In genomic region chr13:113851826-113852535, GRCh38 we compare ENCODE assay signal across 24 cellular contexts. TPM values are rescaled to one million over a fixed set of nuclear protein-coding genes. Genes with fewer than 3 reads are reported as not detected.
DNase-seq lines count a peak whose midpoint lies in the region; ATAC-seq, FAIRE-seq and TF ChIP-seq lines count a peak whose summit lies in the region.
"Had no signal": no experiment of that assay in that cellular context is flagged by ENCODE, and none has a peak within 500 bp of the region (broad histone marks: within the 10 kb centered on the region; RNA-seq: fewer than 3 reads in every experiment).

No MANE protein-coding gene starts in this region.

- CTCF ChIA-PET in activated CD4-positive, alpha-beta memory T cell treated with anti-CD3 and anti-CD28 coated beads for 36 hours (lab: Charles Lee), result interaction anchor here (0.6 kb wide), 1 partner anchor 111 kb away, joined by 3 read pairs; no protein-coding TSS in a partner anchor
- CTCF ChIA-PET in activated CD4-positive, alpha-beta memory T cell treated with anti-CD3 and anti-CD28 coated beads, Interleukin-2, amount 10 ng/mL, durations not matched to agents 7 days and 5 days (lab: Charles Lee), result no interaction called here

- FAIRE-seq in kidney (lab: Jason Lieb, UNC), result no peak
- FAIRE-seq: A204.1, GM18507 had no signal

- peaks cover 8% of the 10 kb centered on the region for H3K4me1 Mint-ChIP-seq in activated CD4-positive, alpha-beta memory T cell treated with anti-CD3 and anti-CD28 coated beads for 36 hours (ENCODE audit: low read depth)
- peaks cover 24% of the 10 kb centered on the region for H3K4me1 Mint-ChIP-seq in activated CD4-positive, alpha-beta memory T cell treated with anti-CD3 and anti-CD28 coated beads, Interleukin-2, amount 10 ng/mL, durations not matched to agents 7 days and 5 days

- H3K9me3 ChIP-seq in kidney (ENCODE audit: control insufficient read depth in 1 of 2, low read length in 2 of 2), result no peaks in the 10 kb centered on the region
- no peaks in the 10 kb centered on the region for H3K9me3 ChIP-seq in testis
- H3K9me3 ChIP-seq: BLaER1, gastrocnemius medialis, tibial artery had no signal

- no peak overlapping the region for H3K4me3 Mint-ChIP-seq in activated CD4-positive, alpha-beta memory T cell treated with anti-CD3 and anti-CD28 coated beads for 36 hours
- H3K4me3 Mint-ChIP-seq in activated CD4-positive, alpha-beta memory T cell treated with anti-CD3 and anti-CD28 coated beads, Interleukin-2, amount 10 ng/mL, durations not matched to agents 7 days and 5 days, result no peak overlapping the region
- H3K4me3 Mint-ChIP-seq: activated naive CD4-positive, alpha-beta T cell treated with anti-CD3 and anti-CD28 coated beads for 36 hours; memory B cell; naive thymus-derived CD4-positive, alpha-beta T cell had no signal

- no peaks in the 10 kb centered on the region for H3K27me3 ChIP-seq in testis
- H3K27me3 ChIP-seq: cardiac muscle cell, gastrocnemius medialis, tibial artery had no signal

- H3K9me3 Mint-ChIP-seq in activated CD4-positive, alpha-beta memory T cell treated with anti-CD3 and anti-CD28 coated beads for 36 hours, result no peaks in the 10 kb centered on the region
- H3K9me3 Mint-ChIP-seq in activated CD4-positive, alpha-beta memory T cell treated with anti-CD3 and anti-CD28 coated beads, Interleukin-2, amount 10 ng/mL, durations not matched to agents 7 days and 5 days, result no peaks in the 10 kb centered on the region
- H3K9me3 Mint-ChIP-seq: activated naive CD4-positive, alpha-beta T cell treated with anti-CD3 and anti-CD28 coated beads for 36 hours; memory B cell had no signal

- H3K4me1 ChIP-seq in kidney (ENCODE audit: control insufficient read depth in 1 of 2, insufficient read depth in 1 of 2, low read depth in 1 of 2, low read length in 2 of 2) (peaks cover 27 to 43% of the 10 kb centered on the region in 2 donors), testis (peaks cover 71% of the 10 kb centered on the region)

- H3K27me3 Mint-ChIP-seq in activated CD4-positive, alpha-beta memory T cell treated with anti-CD3 and anti-CD28 coated beads for 36 hours, result no peaks in the 10 kb centered on the region
- H3K27me3 Mint-ChIP-seq in activated CD4-positive, alpha-beta memory T cell treated with anti-CD3 and anti-CD28 coated beads, Interleukin-2, amount 10 ng/mL, durations not matched to agents 7 days and 5 days, result peaks cover 9% of the 10 kb centered on the region
- H3K27me3 Mint-ChIP-seq: progenitor cell of endocrine pancreas had no signal

- H3K36me3 Mint-ChIP-seq in activated CD4-positive, alpha-beta memory T cell treated with anti-CD3 and anti-CD28 coated beads for 36 hours, result no peaks in the 10 kb centered on the region
- H3K36me3 Mint-ChIP-seq in activated CD4-positive, alpha-beta memory T cell treated with anti-CD3 and anti-CD28 coated beads, Interleukin-2, amount 10 ng/mL, durations not matched to agents 7 days and 5 days (ENCODE audit: low read depth), result no peaks in the 10 kb centered on the region
- H3K36me3 Mint-ChIP-seq: memory B cell; naive thymus-derived CD4-positive, alpha-beta T cell had no signal

- intact Hi-C loops in activated CD4-positive, alpha-beta memory T cell treated with anti-CD3 and anti-CD28 coated beads for 36 hours (cut with micrococcal nuclease), result no loop called here
- intact Hi-C loops in kidney (cut with DNase I), result no loop called here
- intact Hi-C loops in testis (cut with DNase I; ENCODE audit: low total_unique reads), result no loop called here

- H3K4me3 ChIP-seq in kidney (ENCODE audit: low read length in 2 of 2) (no peak overlapping the region), testis (no peak overlapping the region)
- H3K4me3 ChIP-seq: BLaER1, cardiac muscle cell, gastrocnemius medialis, tibial artery had no signal

- WGBS in testis, 2 donors, result 86 to 91% methylated on average over 17 to 23 of the region's 23 CpGs

- peak; percentile 7 for DNase-seq in activated CD4-positive, alpha-beta memory T cell treated with anti-CD3 and anti-CD28 coated beads for 36 hours
- no peak for DNase-seq in activated CD4-positive, alpha-beta memory T cell treated with anti-CD3 and anti-CD28 coated beads, Interleukin-2, amount 10 ng/mL, durations not matched to agents 7 days and 5 days
- peak; percentile 4 for DNase-seq in RPMI8226
- peak; percentile 61 for DNase-seq in kidney
- peak; percentile 13 for DNase-seq in testis
- DNase-seq in AG08396 (ENCODE audit: low spot score), result no peak
- no peak for DNase-seq in NCI-H2171 (lab: John Stamatoyannopoulos, UW)
- DNase-seq: activated naive CD4-positive, alpha-beta T cell treated with anti-CD3 and anti-CD28 coated beads for 36 hours; Calu3; gastrocnemius medialis; NCI-H1417 treated with DMSO at 0.1 percent for 48 hours; NCI-H524; stimulated activated CD4-positive, alpha-beta T cell treated with anti-CD3 and anti-CD28 coated beads, Interleukin-2, amount 100 ng/mL, for 24 hours; stimulated activated naive CD4-positive, alpha-beta T cell treated with Interleukin-2 at 50 U/mL for 16 hours had no signal

- no peak overlapping the region for H3K27ac Mint-ChIP-seq in activated CD4-positive, alpha-beta memory T cell treated with anti-CD3 and anti-CD28 coated beads for 36 hours
- no peak overlapping the region for H3K27ac Mint-ChIP-seq in activated CD4-positive, alpha-beta memory T cell treated with anti-CD3 and anti-CD28 coated beads, Interleukin-2, amount 10 ng/mL, durations not matched to agents 7 days and 5 days
- H3K27ac Mint-ChIP-seq: activated naive CD4-positive, alpha-beta T cell treated with anti-CD3 and anti-CD28 coated beads for 36 hours; memory B cell; naive thymus-derived CD4-positive, alpha-beta T cell; progenitor cell of endocrine pancreas had no signal

- H3K9ac ChIP-seq in kidney (ENCODE audit: low read length in 2 of 2), result no peak overlapping the region
- H3K9ac ChIP-seq: BLaER1 had no signal

- no peak for TF ChIP-seq POLR2A in testis (IDR thresholded peaks at IDR 0.05)

- H3K36me3 ChIP-seq in kidney (ENCODE audit: control insufficient read depth in 1 of 2, insufficient read depth in 2 of 2, low read length in 2 of 2) (no peaks in the 10 kb centered on the region), testis (ENCODE audit: low read depth, missing control alignments) (no peaks in the 10 kb centered on the region)
- H3K36me3 ChIP-seq: BLaER1, cardiac muscle cell, gastrocnemius medialis had no signal

- H3K27ac ChIP-seq in kidney (ENCODE audit: low read depth in 2 of 2, low read length in 2 of 2) (peak overlapping the region in 1 of 2 donors; percentile 38), testis (peak overlapping the region in 1 of 2 donors; percentile 61)
- H3K27ac ChIP-seq: BLaER1, cardiac muscle cell had no signal

- no peak for ATAC-seq in HG03196 (IDR thresholded peaks at IDR 0.05; ENCODE audit: unreplicated experiment)
- ATAC-seq: gastrocnemius medialis; HCT116; naive thymus-derived CD4-positive, alpha-beta T cell had no signal

- TF ChIP-seq CTCF in kidney (IDR thresholded peaks at IDR 0.05; ENCODE audit: borderline replicate concordance, extremely low read depth, insufficient read depth) (no peak), testis (IDR thresholded peaks at IDR 0.05) (no peak)

- POLR2A ChIA-PET in activated CD4-positive, alpha-beta memory T cell treated with anti-CD3 and anti-CD28 coated beads for 36 hours (lab: Charles Lee), result no interaction called here
- POLR2A ChIA-PET in activated CD4-positive, alpha-beta memory T cell treated with anti-CD3 and anti-CD28 coated beads, Interleukin-2, amount 10 ng/mL, durations not matched to agents 7 days and 5 days (lab: Charles Lee), result no interaction called here

RNA-seq across cellular contexts. Expression of gene GAS6, which starts 11.9 kb away (rescaled TPM):
- 1 to 10 TPM; 1.5 TPM for total RNA-seq in activated CD4-positive, alpha-beta memory T cell treated with anti-CD3 and anti-CD28 coated beads for 36 hours
- total RNA-seq in activated CD4-positive, alpha-beta memory T cell treated with anti-CD3 and anti-CD28 coated beads, Interleukin-2, amount 10 ng/mL, durations not matched to agents 7 days and 5 days, result 1 to 10 TPM; 1.3 to 1.8 TPM
- total RNA-seq in kidney (83.5 TPM), testis (100 to 1,000 TPM; 416 to 575 TPM)
- polyA plus RNA-seq in kidney (ENCODE audit: insufficient read depth, low read depth, low replicate concordance) (135 TPM), testis (ENCODE audit: insufficient read depth, low read depth, low replicate concordance) (193 TPM)

Comparison
In these comparisons a context has a peak if more than half of its experiments do, and no peak if none do; other contexts are left out.
1. DNase-seq: peak in activated CD4-positive, alpha-beta memory T cell treated with anti-CD3 and anti-CD28 coated beads for 36 hours (single experiment), RPMI8226 (single experiment), kidney (single experiment) and testis (single experiment); none in activated CD4-positive, alpha-beta memory T cell treated with anti-CD3 and anti-CD28 coated beads, Interleukin-2, amount 10 ng/mL, durations not matched to agents 7 days and 5 days (single experiment), AG08396 (single experiment) and NCI-H2171 (single experiment).
2. RNA of gene GAS6, which starts 11.9 kb away (total RNA-seq): 416 to 575 TPM in testis and 83.5 TPM in kidney (single experiment); 1.3 to 1.8 TPM in activated CD4-positive, alpha-beta memory T cell treated with anti-CD3 and anti-CD28 coated beads, Interleukin-2, amount 10 ng/mL, durations not matched to agents 7 days and 5 days and 1.5 TPM in activated CD4-positive, alpha-beta memory T cell treated with anti-CD3 and anti-CD28 coated beads for 36 hours; every median in the first group is over 10 times any median in the second.